Comparison of ENCODE assay signal across 18 cellular contexts in the genomic region with DNA sequence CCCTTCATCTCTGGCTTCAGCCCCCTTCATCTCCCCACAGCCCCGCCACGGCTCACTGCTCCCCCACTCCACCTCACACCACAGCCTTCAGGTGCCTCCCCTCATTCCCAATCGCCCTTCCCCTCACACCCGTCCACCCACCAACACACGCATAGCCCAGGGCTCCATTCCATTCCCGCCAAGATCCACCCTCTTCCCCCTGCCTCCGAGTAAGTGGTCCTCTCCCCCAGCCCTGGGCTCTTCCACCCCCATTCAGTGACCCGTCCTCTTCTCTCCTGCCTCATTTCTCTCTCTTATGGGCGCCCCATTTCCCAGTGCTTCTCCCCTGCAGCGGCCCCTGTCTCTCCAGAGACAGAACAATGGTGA. TPM values are rescaled to one million over a fixed set of nuclear protein-coding genes. Genes with fewer than 3 reads are reported as not detected.
DNase-seq lines count a peak whose midpoint lies in the region; ATAC-seq and TF ChIP-seq lines count a peak whose summit lies in the region.
"Had no signal": no experiment of that assay in that cellular context is flagged by ENCODE, and none has a peak within 500 bp of the region (broad histone marks: within the 10 kb centered on the region; RNA-seq: fewer than 3 reads in every experiment).

No MANE protein-coding gene starts in this region.

- no peak for TF ChIP-seq CTCF in mesothelial cell of epicardium (IDR thresholded peaks at IDR 0.05; ENCODE audit: unreplicated experiment)
- no peak for TF ChIP-seq CTCF in brain microvascular endothelial cell (IDR thresholded peaks at IDR 0.05; ENCODE audit: low read depth, low read length, missing control alignments)

- no peak overlapping the region for H3K27ac Mint-ChIP-seq in stimulated activated naive CD8-positive, alpha-beta T cell treated with anti-CD3 and anti-CD28 coated beads, Interleukin-15, amount 100 ng/mL, for 72 hours
- H3K27ac Mint-ChIP-seq in dendritic cell treated with granulocyte-macrophage colony-stimulating factor and Interleukin-4, amounts not matched to agents 40 ng/mL and 50 ng/mL, for 4 days, result no peak overlapping the region
- no peak overlapping the region for H3K27ac Mint-ChIP-seq in mesothelial cell of epicardium
- H3K27ac Mint-ChIP-seq: activated CD4-positive, alpha-beta memory T cell treated with anti-CD3 and anti-CD28 coated beads for 36 hours; activated T-helper 1 cell treated with anti-CD3 and anti-CD28 coated beads, Interleukin-12 subunit alpha, Interleukin-12 subunit beta, Interleukin-2, Interleukin-4 antibody, amounts not matched to agents 30 ng/mL and 10 ng/mL and 1 ng/mL, durations not matched to agents 14 hours and 24 hours and 36 hours had no signal

- no peaks in the 10 kb centered on the region for H3K36me3 ChIP-seq in brain microvascular endothelial cell (replicated peaks)

- H3K27me3 ChIP-seq in brain microvascular endothelial cell (replicated peaks), result peaks cover 15% of the 10 kb centered on the region

- in situ Hi-C loops in brain microvascular endothelial cell (cut with HindIII; ENCODE audit: low pct_ligation_motif_present, low sequenced_read_pairs), result no loop called here

- H3K4me1 Mint-ChIP-seq in stimulated activated naive CD8-positive, alpha-beta T cell treated with anti-CD3 and anti-CD28 coated beads, Interleukin-15, amount 100 ng/mL, for 72 hours, result peaks cover 7% of the 10 kb centered on the region
- H3K4me1 Mint-ChIP-seq in dendritic cell treated with granulocyte-macrophage colony-stimulating factor and Interleukin-4, amounts not matched to agents 40 ng/mL and 50 ng/mL, for 4 days (ENCODE audit: low read depth), result no peaks in the 10 kb centered on the region
- peaks cover 9% of the 10 kb centered on the region for H3K4me1 Mint-ChIP-seq in mesothelial cell of epicardium

- DNase-seq in stimulated activated naive CD8-positive, alpha-beta T cell treated with anti-CD3 and anti-CD28 coated beads, Interleukin-15, amount 100 ng/mL, for 72 hours, result no peak
- no peak for DNase-seq in stimulated activated naive CD8-positive, alpha-beta T cell treated with anti-CD3 and anti-CD28 coated beads, Interleukin-15, Interleukin-2, amounts not matched to agents 100 U/mL and 50 U/mL, for 24 hours
- DNase-seq in mesothelial cell of epicardium (ENCODE audit: low spot score in 2 of 2, unreplicated experiment in 2 of 2), result no peak
- no peak for DNase-seq in HK-2 (ENCODE audit: unreplicated experiment)
- DNase-seq in Right ventricle myocardium inferior (ENCODE audit: missing footprints), result no peak
- DNase-seq in brain microvascular endothelial cell, result no peak
- no peak for DNase-seq in cerebellar nuclear complex (lab: John Stamatoyannopoulos, UW)
- DNase-seq: Calu3, NCI-H2107 had no signal

- no peak overlapping the region for H3K27ac ChIP-seq in brain microvascular endothelial cell
- H3K27ac ChIP-seq: PC-9, SK-N-MC had no signal

- no peak overlapping the region for H3K4me3 ChIP-seq in brain microvascular endothelial cell (ENCODE audit: low read depth, low read length)
- H3K4me3 ChIP-seq: PC-9, SK-N-MC had no signal

- peak overlapping the region; percentile 0 to 59 for H3K4me3 Mint-ChIP-seq in stimulated activated naive CD8-positive, alpha-beta T cell treated with anti-CD3 and anti-CD28 coated beads, Interleukin-15, amount 100 ng/mL, for 72 hours
- peak overlapping the region; percentile 11 for H3K4me3 Mint-ChIP-seq in dendritic cell treated with granulocyte-macrophage colony-stimulating factor and Interleukin-4, amounts not matched to agents 40 ng/mL and 50 ng/mL, for 4 days
- H3K4me3 Mint-ChIP-seq in mesothelial cell of epicardium, result peak overlapping the region; percentile 54
- H3K4me3 Mint-ChIP-seq: activated CD4-positive, alpha-beta memory T cell treated with anti-CD3 and anti-CD28 coated beads for 36 hours; activated T-helper 1 cell treated with anti-CD3 and anti-CD28 coated beads, Interleukin-12 subunit alpha, Interleukin-12 subunit beta, Interleukin-2, Interleukin-4 antibody, amounts not matched to agents 30 ng/mL and 10 ng/mL and 1 ng/mL, durations not matched to agents 14 hours and 24 hours and 36 hours had no signal

- H3K9me3 Mint-ChIP-seq in stimulated activated naive CD8-positive, alpha-beta T cell treated with anti-CD3 and anti-CD28 coated beads, Interleukin-15, amount 100 ng/mL, for 72 hours, result peaks cover 8% of the 10 kb centered on the region in 2 donors
- peaks cover 9% of the 10 kb centered on the region for H3K9me3 Mint-ChIP-seq in dendritic cell treated with granulocyte-macrophage colony-stimulating factor and Interleukin-4, amounts not matched to agents 40 ng/mL and 50 ng/mL, for 4 days
- H3K9me3 Mint-ChIP-seq in mesothelial cell of epicardium, result peaks cover 7% of the 10 kb centered on the region

- H3K36me3 Mint-ChIP-seq in dendritic cell treated with granulocyte-macrophage colony-stimulating factor and Interleukin-4, amounts not matched to agents 40 ng/mL and 50 ng/mL, for 4 days (ENCODE audit: low read depth), result no peaks in the 10 kb centered on the region
- H3K36me3 Mint-ChIP-seq in mesothelial cell of epicardium, result no peaks in the 10 kb centered on the region
- H3K36me3 Mint-ChIP-seq: activated CD4-positive, alpha-beta memory T cell treated with anti-CD3 and anti-CD28 coated beads for 36 hours had no signal

- peaks cover 64% of the 10 kb centered on the region for H3K27me3 Mint-ChIP-seq in stimulated activated naive CD8-positive, alpha-beta T cell treated with anti-CD3 and anti-CD28 coated beads, Interleukin-15, amount 100 ng/mL, for 72 hours
- peaks cover 44% of the 10 kb centered on the region for H3K27me3 Mint-ChIP-seq in dendritic cell treated with granulocyte-macrophage colony-stimulating factor and Interleukin-4, amounts not matched to agents 40 ng/mL and 50 ng/mL, for 4 days
- peaks cover 51% of the 10 kb centered on the region for H3K27me3 Mint-ChIP-seq in mesothelial cell of epicardium (ENCODE audit: low read depth)

- intact Hi-C loops in dendritic cell treated with granulocyte-macrophage colony-stimulating factor and Interleukin-4, amounts not matched to agents 40 ng/mL and 50 ng/mL, for 4 days (cut with micrococcal nuclease), result no loop called here
- intact Hi-C loops in Right ventricle myocardium inferior (cut with DNase I), result no loop called here

- peak; percentile 22 for ATAC-seq in stimulated activated naive CD8-positive, alpha-beta T cell treated with anti-CD3 and anti-CD28 coated beads, Interleukin-15, amount 100 ng/mL, for 72 hours
- no peak for ATAC-seq in stimulated activated naive CD8-positive, alpha-beta T cell treated with anti-CD3 and anti-CD28 coated beads, Interleukin-15, Interleukin-2, amounts not matched to agents 100 U/mL and 50 U/mL, for 24 hours
- ATAC-seq in Right ventricle myocardium inferior, result no peak
- ATAC-seq: HepG2 had no signal

RNA-seq across cellular contexts. Expression of a gene that starts 53.2 kb away (rescaled TPM):
- total RNA-seq in mesothelial cell of epicardium, result 0.20 to 0.29 TPM (median 0.25 TPM) in 3 replicates
- total RNA-seq in Right ventricle myocardium inferior, result not detected
- total RNA-seq: activated CD4-positive, alpha-beta memory T cell treated with anti-CD3 and anti-CD28 coated beads for 36 hours; Calu3; dermis microvascular lymphatic vessel endothelial cell; H4; HepG2; omental fat pad; PC-9 had no signal
